Comparison of ENCODE assay signal across 19 cellular contexts in genomic region chr6:6405031-6405430, GRCh38.
DNase-seq lines count a peak whose midpoint lies in the region; ATAC-seq, FAIRE-seq and TF ChIP-seq lines count a peak whose summit lies in the region.
"Had no signal": no experiment of that assay in that cellular context is flagged by ENCODE, and none has a peak within 500 bp of the region (broad histone marks: within the 10 kb centered on the region; RNA-seq: fewer than 3 reads in every experiment).

No MANE protein-coding gene starts in this region.

- H4K20me1 ChIP-seq in GM23338 (replicated peaks; ENCODE audit: insufficient read depth) = no peaks in the 10 kb centered on the region
- no peaks in the 10 kb centered on the region for H4K20me1 ChIP-seq in osteoblast (ENCODE audit: insufficient read depth, low read length)

- no peaks in the 10 kb centered on the region for H3F3A ChIP-seq in GM23338 (replicated peaks; ENCODE audit: low read depth)

- H3K27ac ChIP-seq in GM23338 (ENCODE audit: low read depth) = no peak overlapping the region
- no peak overlapping the region for H3K27ac ChIP-seq in osteoblast (ENCODE audit: low read depth, low read length)
- H3K27ac ChIP-seq: C4-2B, Peyer's patch, SJSA1 had no signal

- no peaks in the 10 kb centered on the region for H3K9me3 ChIP-seq in osteoblast (ENCODE audit: low read depth, low read length)
- H3K9me3 ChIP-seq: Peyer's patch, SJSA1 had no signal

- H3K27ac Mint-ChIP-seq in GM23338 = no peak overlapping the region

- no peaks in the 10 kb centered on the region for H3K9me3 Mint-ChIP-seq in GM23338

- 0 out of 2 replicates have a peak overlapping the region, but pooled peaks have one; percentile 48 for H2AFZ ChIP-seq in GM23338
- no peak overlapping the region for H2AFZ ChIP-seq in osteoblast (ENCODE audit: low read length)

- DNase-seq in GM23338 (ENCODE audit: low spot score) (no peak), MV-4-11 (lab: John Stamatoyannopoulos, UW) (peak; percentile 45), bronchial epithelial cell (ENCODE audit: low read depth) (peak; percentile 17), renal cortical epithelial cell (ENCODE audit: low read depth) (peak; percentile 55), osteoblast (ENCODE audit: insufficient read length, low spot score, missing footprints) (no peak)
- DNase-seq in activated CD4-positive, alpha-beta T cell treated with anti-CD3 and anti-CD28 coated beads, Interleukin-2, amount 50 U/mL, for 1 hour = no peak
- DNase-seq: DND-41, H7, Kasumi-1, MM.1S, NCI-H1417 treated with DMSO at 0.1 percent for 48 hours, NCI-H1930, NCI-H226, NCI-H524 treated with DMSO at 0.1 percent for 48 hours, Peyer's patch had no signal

- H3K4me3 ChIP-seq in GM23338 (no peak overlapping the region), bronchial epithelial cell (ENCODE audit: low read depth, low read length) (no peak overlapping the region), osteoblast (ENCODE audit: insufficient read depth, low read length) (no peak overlapping the region)
- H3K4me3 ChIP-seq: Peyer's patch, SJSA1 had no signal

- H3K36me3 ChIP-seq in GM23338 (ENCODE audit: insufficient read depth) (no peaks in the 10 kb centered on the region), bronchial epithelial cell (ENCODE audit: control insufficient read depth, insufficient read depth, low read length) (no peaks in the 10 kb centered on the region), osteoblast (ENCODE audit: insufficient read depth, low read length) (no peaks in the 10 kb centered on the region)
- H3K36me3 ChIP-seq: Peyer's patch, SJSA1 had no signal

- FAIRE-seq in bronchial epithelial cell (lab: Jason Lieb, UNC) = no peak
- FAIRE-seq: G401.6 had no signal

- no peaks in the 10 kb centered on the region for H3K9me2 ChIP-seq in GM23338 (ENCODE audit: insufficient read depth)

- H3K4me1 ChIP-seq in GM23338 (ENCODE audit: insufficient read depth) = no peaks in the 10 kb centered on the region
- no peaks in the 10 kb centered on the region for H3K4me1 ChIP-seq in osteoblast (ENCODE audit: insufficient read depth, low read length)
- H3K4me1 ChIP-seq: Peyer's patch, SJSA1 had no signal

- peaks cover 4% of the 10 kb centered on the region for H3K27me3 Mint-ChIP-seq in GM23338 (ENCODE audit: insufficient read depth, low read depth, poor library complexity)

- TF ChIP-seq CTCF in GM23338 (conservative IDR thresholded peaks at IDR 0.05; ENCODE audit: low read depth in 2 of 2) (no peak), bronchial epithelial cell (IDR thresholded peaks at IDR 0.05; ENCODE audit: insufficient read depth, low read length, severe bottlenecking) (no peak), osteoblast (IDR thresholded peaks at IDR 0.05; ENCODE audit: extremely low read depth, low read depth, low read length) (no peak)

- H3K36me3 Mint-ChIP-seq in GM23338 (ENCODE audit: low read depth) = no peaks in the 10 kb centered on the region

- no peaks in the 10 kb centered on the region for H3K79me2 ChIP-seq in GM23338 (replicated peaks; ENCODE audit: insufficient read depth)
- no peaks in the 10 kb centered on the region for H3K79me2 ChIP-seq in osteoblast (ENCODE audit: insufficient read depth, low read length)

- H3K4me2 ChIP-seq in GM23338 (no peak overlapping the region), osteoblast (ENCODE audit: insufficient read depth, low read length) (no peak overlapping the region)

- peaks cover 6% of the 10 kb centered on the region; the same call in 2 of the 3 replicates for H3K4me1 Mint-ChIP-seq in GM23338

- no peaks in the 10 kb centered on the region for H3K27me3 ChIP-seq in GM23338 (ENCODE audit: insufficient read depth)
- no peaks in the 10 kb centered on the region for H3K27me3 ChIP-seq in bronchial epithelial cell (ENCODE audit: control insufficient read depth, insufficient read depth, low read length)
- H3K27me3 ChIP-seq in osteoblast (ENCODE audit: insufficient read depth, low read length) = no peaks in the 10 kb centered on the region
- H3K27me3 ChIP-seq: Peyer's patch, SJSA1 had no signal

- no peak for ATAC-seq in GM23338
- no peak for ATAC-seq in HG03175 (IDR thresholded peaks at IDR 0.05; ENCODE audit: unreplicated experiment)

- no peak overlapping the region for H3K4me3 Mint-ChIP-seq in GM23338

TF ChIP-seq in GM23338, 12 proteins besides CTCF, POLR2A, EP300 and RAD21 (continues in another document):
- TF ChIP-seq ZNF331 (CRISPR knock-in tag; IDR thresholded peaks at IDR 0.05; ENCODE audit: low read depth) (no peak), EZH2 (IDR thresholded peaks at IDR 0.05; ENCODE audit: low read depth, unreplicated experiment) (no peak), CREB1 (CRISPR knock-in tag; IDR thresholded peaks at IDR 0.05; ENCODE audit: low read depth) (no peak), EZH2phosphoT487 (IDR thresholded peaks at IDR 0.05; ENCODE audit: unreplicated experiment) (no peak), ETS1 (IDR thresholded peaks at IDR 0.05) (no peak), JUNB (IDR thresholded peaks at IDR 0.05; ENCODE audit: unreplicated experiment) (no peak), ZNF114 (CRISPR knock-in tag; IDR thresholded peaks at IDR 0.05) (no peak)
- TF ChIP-seq, protein P1, sequence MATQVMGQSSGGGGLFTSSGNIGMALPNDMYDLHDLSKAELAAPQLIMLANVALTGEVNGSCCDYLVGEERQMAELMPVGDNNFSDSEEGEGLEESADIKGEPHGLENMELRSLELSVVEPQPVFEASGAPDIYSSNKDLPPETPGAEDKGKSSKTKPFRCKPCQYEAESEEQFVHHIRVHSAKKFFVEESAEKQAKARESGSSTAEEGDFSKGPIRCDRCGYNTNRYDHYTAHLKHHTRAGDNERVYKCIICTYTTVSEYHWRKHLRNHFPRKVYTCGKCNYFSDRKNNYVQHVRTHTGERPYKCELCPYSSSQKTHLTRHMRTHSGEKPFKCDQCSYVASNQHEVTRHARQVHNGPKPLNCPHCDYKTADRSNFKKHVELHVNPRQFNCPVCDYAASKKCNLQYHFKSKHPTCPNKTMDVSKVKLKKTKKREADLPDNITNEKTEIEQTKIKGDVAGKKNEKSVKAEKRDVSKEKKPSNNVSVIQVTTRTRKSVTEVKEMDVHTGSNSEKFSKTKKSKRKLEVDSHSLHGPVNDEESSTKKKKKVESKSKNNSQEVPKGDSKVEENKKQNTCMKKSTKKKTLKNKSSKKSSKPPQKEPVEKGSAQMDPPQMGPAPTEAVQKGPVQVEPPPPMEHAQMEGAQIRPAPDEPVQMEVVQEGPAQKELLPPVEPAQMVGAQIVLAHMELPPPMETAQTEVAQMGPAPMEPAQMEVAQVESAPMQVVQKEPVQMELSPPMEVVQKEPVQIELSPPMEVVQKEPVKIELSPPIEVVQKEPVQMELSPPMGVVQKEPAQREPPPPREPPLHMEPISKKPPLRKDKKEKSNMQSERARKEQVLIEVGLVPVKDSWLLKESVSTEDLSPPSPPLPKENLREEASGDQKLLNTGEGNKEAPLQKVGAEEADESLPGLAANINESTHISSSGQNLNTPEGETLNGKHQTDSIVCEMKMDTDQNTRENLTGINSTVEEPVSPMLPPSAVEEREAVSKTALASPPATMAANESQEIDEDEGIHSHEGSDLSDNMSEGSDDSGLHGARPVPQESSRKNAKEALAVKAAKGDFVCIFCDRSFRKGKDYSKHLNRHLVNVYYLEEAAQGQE (IDR thresholded peaks at IDR 0.05; ENCODE audit: unreplicated experiment) = no peak

Comparison
In these comparisons a context has a peak if more than half of its experiments do, and no peak if none do; other contexts are left out.
1. DNase-seq: peak in MV-4-11 (single experiment), bronchial epithelial cell (single experiment) and renal cortical epithelial cell (single experiment); none in GM23338 (single experiment), osteoblast (single experiment) and activated CD4-positive, alpha-beta T cell treated with anti-CD3 and anti-CD28 coated beads, Interleukin-2, amount 50 U/mL, for 1 hour (single experiment).